In genomic region chr9:21994996-21995651, GRCh38 we compare ENCODE assay signal across 8 cellular contexts. TPM values are rescaled to one million over a fixed set of nuclear protein-coding genes. Genes with fewer than 3 reads are reported as not detected.
DNase-seq lines count a peak whose midpoint lies in the region; ATAC-seq and TF ChIP-seq lines count a peak whose summit lies in the region.

No MANE protein-coding gene starts in this region.

- WGBS in aorta, 2 donors: 0 to 1% methylated on average over 55 to 56 of the region's 56 CpGs

- H3K4me1 Mint-ChIP-seq in osteocyte (ENCODE audit: unreplicated experiment): peaks cover 29% of the 10 kb centered on the region

- no peaks in the 10 kb centered on the region for H3K36me3 ChIP-seq in aorta (ENCODE audit: control insufficient read depth in 1 of 2, insufficient read depth in 2 of 2, low read length in 1 of 2)

- H3K27me3 Mint-ChIP-seq in osteocyte (ENCODE audit: unreplicated experiment): peaks cover 6% of the 10 kb centered on the region

- H3K4me3 Mint-ChIP-seq in osteocyte (ENCODE audit: unreplicated experiment): peak overlapping the region; percentile 89

- ATAC-seq in GM21390 (IDR thresholded peaks at IDR 0.05; ENCODE audit: unreplicated experiment) (peak; percentile 79), aorta (ENCODE audit: low FRiP score) (peak; percentile 80)

- peak overlapping the region; percentile 95 for H3K27ac Mint-ChIP-seq in osteocyte (ENCODE audit: unreplicated experiment)

- no peaks in the 10 kb centered on the region for H3K4me1 ChIP-seq in aorta (ENCODE audit: control insufficient read depth in 1 of 2, insufficient read depth in 2 of 2, low read length in 2 of 2)

- intact Hi-C loops in head of caudate nucleus (cut with DNase I) (loop anchor here (2.0 to 10.0 kb wide), 2 partner anchors 14 to 180 kb away; partner anchors contain the start of gene CDKN2B), aorta (cut with DNase I) (no loop called here)

- H3K27me3 ChIP-seq in aorta (ENCODE audit: control insufficient read depth in 1 of 2, insufficient read depth in 2 of 2, low read length in 1 of 2): no peaks in the 10 kb centered on the region

- no peaks in the 10 kb centered on the region for H3K9me3 Mint-ChIP-seq in osteocyte (ENCODE audit: unreplicated experiment)

- H3K4me3 ChIP-seq in aorta (ENCODE audit: low read length in 2 of 2): peak overlapping the region; percentile 64 to 72

- H3K27ac ChIP-seq in aorta (ENCODE audit: low read depth in 1 of 2, low read length in 2 of 2): no peak overlapping the region

- DNase-seq in DMS53 treated with DMSO at 0.1 percent for 48 hours (lab: John Stamatoyannopoulos, UW; ENCODE audit: unreplicated experiment) (peak; percentile 51), HS-5 (ENCODE audit: low read depth) (peak; percentile 49), RKO (ENCODE audit: low spot score) (peak; percentile 87), head of caudate nucleus (peak in 39 of 42 donors; percentile 31 to 83 (median 62)), osteocyte (ENCODE audit: extremely low spot score, unreplicated experiment) (peak; percentile 90), aorta (peak; percentile 89 to 91)
- peak; percentile 50 for DNase-seq in activated gamma-delta T cell treated with anti-CD3 and anti-CD28 coated beads, Interleukin-2, amount 50 U/mL, for 16 hours (ENCODE audit: low read depth)

- no peak for TF ChIP-seq CTCF in osteocyte (IDR thresholded peaks at IDR 0.05)

- peaks cover 4% of the 10 kb centered on the region for H3K36me3 Mint-ChIP-seq in osteocyte (ENCODE audit: unreplicated experiment)

- H3K9me3 ChIP-seq in aorta (ENCODE audit: control insufficient read depth, low read length): no peaks in the 10 kb centered on the region

RNA-seq across cellular contexts. Expression of gene CDKN2B-AS1, which starts 0.5 kb away (rescaled TPM):
- total RNA-seq in osteocyte (4.0 and 5.2 TPM in 2 replicates), aorta (1 to 10 TPM in 1 of 2 donors, under 1 TPM in 1; 0.58 to 1.2 TPM)
- polyA plus RNA-seq in aorta: 1 to 10 TPM in 1 of 2 donors, under 1 TPM in 1; 0.97 to 8.0 TPM

RNA-seq across cellular contexts. Expression of gene CDKN2A, which starts 0.9 kb away (rescaled TPM):
- total RNA-seq in osteocyte: 14.3 and 16.0 TPM in 2 replicates
- 1 to 10 TPM; 2.3 to 3.8 TPM for total RNA-seq in aorta
- 1 to 10 TPM; 6.8 to 9.4 TPM for polyA plus RNA-seq in aorta

RNA-seq across cellular contexts. Expression of gene CDKN2B, which starts 14.0 kb away (rescaled TPM):
- total RNA-seq in osteocyte (22.9 and 23.3 TPM in 2 replicates), aorta (1 to 10 TPM; 4.5 to 4.8 TPM)
- polyA plus RNA-seq in aorta: 10 to 100 TPM in 1 of 2 donors, 1 to 10 TPM in 1; 5.3 to 12.9 TPM
